In the genomic region with DNA sequence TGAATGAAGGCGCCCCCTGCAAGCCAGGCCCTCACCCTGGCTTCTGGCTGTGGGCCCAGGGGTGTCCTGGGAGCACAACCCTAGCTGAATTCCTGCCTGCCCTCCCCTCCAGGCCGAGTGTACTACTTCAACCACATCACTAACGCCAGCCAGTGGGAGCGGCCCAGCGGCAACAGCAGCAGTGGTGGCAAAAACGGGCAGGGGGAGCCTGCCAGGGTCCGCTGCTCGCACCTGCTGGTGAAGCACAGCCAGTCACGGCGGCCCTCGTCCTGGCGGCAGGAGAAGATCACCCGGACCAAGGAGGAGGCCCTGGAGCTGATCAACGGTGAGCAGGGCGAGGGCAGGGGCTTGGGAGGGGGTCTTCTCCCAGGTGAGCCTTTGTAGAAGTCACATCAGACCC, we compare ENCODE assay signal across 26 cellular contexts. TPM values are rescaled to one million over a fixed set of nuclear protein-coding genes. Genes with fewer than 3 reads are reported as not detected.
DNase-seq lines count a peak whose midpoint lies in the region; ATAC-seq, FAIRE-seq and TF ChIP-seq lines count a peak whose summit lies in the region.
"Had no signal": no experiment of that assay in that cellular context is flagged by ENCODE, and none has a peak within 500 bp of the region (broad histone marks: within the 10 kb centered on the region; RNA-seq: fewer than 3 reads in every experiment).

No MANE protein-coding gene starts in this region.

- H4K20me1 ChIP-seq in IMR-90 (ENCODE audit: insufficient read depth, low read length) (peaks cover 3% of the 10 kb centered on the region), K562 (replicated peaks; ENCODE audit: control insufficient read depth, insufficient read depth, low read length) (no peaks in the 10 kb centered on the region)

- no peak overlapping the region for H3K56ac ChIP-seq in IMR-90 (ENCODE audit: extremely low read depth, insufficient read depth, low read length)

- H3K79me2 ChIP-seq in K562 (ENCODE audit: control insufficient read depth, insufficient read depth, low read length), result peaks cover 18% of the 10 kb centered on the region

- TF ChIP-seq CTCF in IMR-90 (conservative IDR thresholded peaks at IDR 0.05; ENCODE audit: low read depth, low read length) (no peak), K562 (IDR thresholded peaks at IDR 0.05 in 2 of 3, conservative IDR thresholded peaks at IDR 0.05 in 1 of 3; ENCODE audit: insufficient read depth in 2 of 3, low read depth in 1 of 3, low read length in 3 of 3) (no peak)

- POLR2A ChIA-PET in IMR-90 (lab: Charles Lee; ENCODE audit: unreplicated experiment) (no interaction called here), K562 (lab: Yijun Ruan, JAX) (no interaction called here)

- in situ Hi-C loops in IMR-90 (cut with MboI; ENCODE audit: low sequenced_read_pairs) (no loop called here), K562 (cut with MboI) (no loop called here)

- no peak overlapping the region for H2BK120ac ChIP-seq in IMR-90 (ENCODE audit: low read depth, low read length)
- no peak overlapping the region for H2BK120ac ChIP-seq in neuronal stem cell (ENCODE audit: low read depth, low read length)

- H3K4me3 Mint-ChIP-seq in natural killer cell treated with Interleukin-12 subunit alpha and Interleukin-12 subunit beta and Interleukin-15 and Interleukin-18, amount 100 ng/mL, for 72 hours, result no peak overlapping the region
- H3K4me3 Mint-ChIP-seq: CD14-positive monocyte, GM23338 had no signal

- no peak overlapping the region for H4K91ac ChIP-seq in IMR-90 (ENCODE audit: insufficient read depth, low read depth, low read length)
- no peak overlapping the region for H4K91ac ChIP-seq in neuronal stem cell (ENCODE audit: low read depth, low read length, poor library complexity)

- no peak overlapping the region for H2BK12ac ChIP-seq in neuronal stem cell (ENCODE audit: low read length)

- H3K9me3 ChIP-seq in IMR-90 (ENCODE audit: control insufficient read depth, insufficient read depth, low read length), result no peaks in the 10 kb centered on the region
- no peaks in the 10 kb centered on the region for H3K9me3 ChIP-seq in K562 (replicated peaks; ENCODE audit: control insufficient read depth, insufficient read depth, low read depth, low read length)
- no peaks in the 10 kb centered on the region for H3K9me3 ChIP-seq in neuronal stem cell (replicated peaks in 1 of 2; ENCODE audit: control insufficient read depth in 2 of 2, insufficient read depth in 1 of 2, low read depth in 1 of 2, low read length in 2 of 2)

- no peak overlapping the region for H3K14ac ChIP-seq in IMR-90 (replicated peaks; ENCODE audit: low read depth, low read length)
- no peak overlapping the region for H3K14ac ChIP-seq in neuronal stem cell (ENCODE audit: low read length)

- no peak overlapping the region for H3K4me3 ChIP-seq in IMR-90 (ENCODE audit: insufficient read depth, low read depth, low read length)
- H3K4me3 ChIP-seq in K562, result no peak overlapping the region
- H3K4me3 ChIP-seq in neuronal stem cell (ENCODE audit: low read length in 2 of 2), result no peak overlapping the region
- H3K4me3 ChIP-seq: GM12878, GM23338, SK-N-MC had no signal

- no peak for TF ChIP-seq EP300 in K562 (IDR thresholded peaks at IDR 0.05; ENCODE audit: low read length)

- no peak overlapping the region for H3K23ac ChIP-seq in IMR-90 (ENCODE audit: low read depth, low read length)
- peak overlapping the region; percentile 10 for H3K23ac ChIP-seq in neuronal stem cell (ENCODE audit: low read depth, low read length, poor library complexity)

- no peaks in the 10 kb centered on the region for H3K36me3 Mint-ChIP-seq in natural killer cell treated with Interleukin-12 subunit alpha and Interleukin-12 subunit beta and Interleukin-15 and Interleukin-18, amount 100 ng/mL, for 72 hours

- no peak overlapping the region for H3K27ac Mint-ChIP-seq in natural killer cell treated with Interleukin-12 subunit alpha and Interleukin-12 subunit beta and Interleukin-15 and Interleukin-18, amount 100 ng/mL, for 72 hours
- H3K27ac Mint-ChIP-seq: B cell, GM23338 had no signal

- H3K4me1 ChIP-seq in IMR-90 (ENCODE audit: control insufficient read depth, insufficient read depth, low read length) (no peaks in the 10 kb centered on the region; the same call in 1 of the 2 replicates), K562 (replicated peaks in 1 of 2; ENCODE audit: control insufficient read depth in 2 of 2, insufficient read depth in 2 of 2, low read length in 2 of 2) (peaks cover 8 to 26% of the 10 kb centered on the region in 2 experiments; a peak in 3 of 5 replicates), neuronal stem cell (ENCODE audit: control insufficient read depth in 2 of 2, insufficient read depth in 1 of 2, low read depth in 1 of 2, low read length in 2 of 2) (peaks cover 4 to 5% of the 10 kb centered on the region in 2 donors)

- no peak overlapping the region for H3K27ac ChIP-seq in IMR-90 (ENCODE audit: insufficient read depth, low read length)
- H3K27ac ChIP-seq in K562 (ENCODE audit: extremely low read depth, low read depth, low read length), result no peak overlapping the region
- H3K27ac ChIP-seq in neuronal stem cell (replicated peaks; ENCODE audit: low read length), result no peak overlapping the region
- H3K27ac ChIP-seq: KMS-11, RWPE1, SK-N-MC had no signal

- H3K79me1 ChIP-seq in IMR-90 (ENCODE audit: low read depth in 1 of 2, low read length in 2 of 2), result peaks cover 24 to 65% of the 10 kb centered on the region in 2 experiments; a peak in 3 of 4 replicates
- peaks cover 17% of the 10 kb centered on the region for H3K79me1 ChIP-seq in neuronal stem cell (ENCODE audit: low read depth, low read length)

- intact Hi-C loops in IMR-90 (cut with micrococcal nuclease), result no loop called here
- intact Hi-C loops in K562 (cut with micrococcal nuclease), result no loop called here

- no peak for TF ChIP-seq RAD21 in IMR-90 (IDR thresholded peaks at IDR 0.05; ENCODE audit: low read length)
- TF ChIP-seq RAD21 in K562 (CRISPR knock-in tag; conservative IDR thresholded peaks at IDR 0.05 in 1 of 2, IDR thresholded peaks at IDR 0.05 in 1 of 2), result no peak

- TF ChIP-seq POLR2A in IMR-90 (IDR thresholded peaks at IDR 0.05; ENCODE audit: low read depth, low read length), result no peak
- no peak for TF ChIP-seq POLR2A in K562 (conservative IDR thresholded peaks at IDR 0.05)

- BruUV-seq in IMR-90 (replicated peaks; lab: Mats Ljungman, UMichigan), result no TSS peak
- no TSS peak for BruUV-seq in K562 (replicated peaks; lab: Mats Ljungman, UMichigan)

- dilution Hi-C loops in IMR-90 (cut with HindIII; ENCODE audit: low sequenced_read_pairs, unreplicated experiment), result no loop called here

- no peak for ATAC-seq in IMR-90 (ENCODE audit: low read depth)
- no peak for ATAC-seq in K562
- no peak for ATAC-seq in natural killer cell treated with Interleukin-12 subunit alpha and Interleukin-12 subunit beta and Interleukin-15 and Interleukin-18, amount 100 ng/mL, for 72 hours
- ATAC-seq: GM12878, GM23338, Panc1 had no signal

- no peak overlapping the region for H4K5ac ChIP-seq in IMR-90 (ENCODE audit: low read depth, low read length)

- H3K27me3 ChIP-seq in IMR-90 (ENCODE audit: control insufficient read depth, insufficient read depth, low read length), result no peaks in the 10 kb centered on the region
- no peaks in the 10 kb centered on the region for H3K27me3 ChIP-seq in K562 (ENCODE audit: control insufficient read depth in 2 of 2, insufficient read depth in 2 of 2, low read length in 2 of 2)
- no peaks in the 10 kb centered on the region for H3K27me3 ChIP-seq in neuronal stem cell (ENCODE audit: control insufficient read depth in 3 of 3, insufficient read depth in 3 of 3, low read depth in 1 of 3, low read length in 3 of 3)

- H3K27me3 Mint-ChIP-seq in natural killer cell treated with Interleukin-12 subunit alpha and Interleukin-12 subunit beta and Interleukin-15 and Interleukin-18, amount 100 ng/mL, for 72 hours, result no peaks in the 10 kb centered on the region
- H3K27me3 Mint-ChIP-seq: B cell; CD8-positive, alpha-beta memory T cell had no signal

- no peak for FAIRE-seq in K562 (lab: Jason Lieb, UNC)
- FAIRE-seq: GM12878 had no signal

- H3K4me1 Mint-ChIP-seq in natural killer cell treated with Interleukin-12 subunit alpha and Interleukin-12 subunit beta and Interleukin-15 and Interleukin-18, amount 100 ng/mL, for 72 hours (ENCODE audit: low read depth in 2 of 2), result peaks cover 12 to 24% of the 10 kb centered on the region in 2 donors

- H3K36me3 ChIP-seq in IMR-90 (ENCODE audit: control insufficient read depth, insufficient read depth, low read length) (peaks cover 35% of the 10 kb centered on the region), K562 (ENCODE audit: control insufficient read depth, insufficient read depth, low read length) (peaks cover 60% of the 10 kb centered on the region; the same call in 2 of the 3 replicates), neuronal stem cell (replicated peaks in 1 of 2; ENCODE audit: control insufficient read depth in 2 of 2, insufficient read depth in 2 of 2, low read length in 2 of 2) (peaks cover 37 to 61% of the 10 kb centered on the region in 2 donors)

- no peaks in the 10 kb centered on the region for H3K9me3 Mint-ChIP-seq in natural killer cell treated with Interleukin-12 subunit alpha and Interleukin-12 subunit beta and Interleukin-15 and Interleukin-18, amount 100 ng/mL, for 72 hours
- H3K9me3 Mint-ChIP-seq: CD8-positive, alpha-beta memory T cell; GM23338 had no signal

- H3K9ac ChIP-seq in IMR-90 (ENCODE audit: low read depth, low read length), result no peak overlapping the region
- H3K9ac ChIP-seq in K562 (ENCODE audit: insufficient read depth in 1 of 2, low read depth in 2 of 2, low read length in 2 of 2), result peak overlapping the region in 1 of 2 experiments; percentile 58; a peak in 2 of 4 replicates
- no peak overlapping the region for H3K9ac ChIP-seq in neuronal stem cell (ENCODE audit: low read depth, low read length, poor library complexity)
- H3K9ac ChIP-seq: KMS-11 had no signal

- H4K8ac ChIP-seq in IMR-90 (ENCODE audit: low read depth in 2 of 2, low read length in 2 of 2) (no peak overlapping the region), neuronal stem cell (ENCODE audit: low read depth, low read length) (no peak overlapping the region)

- no peak overlapping the region for H3K18ac ChIP-seq in IMR-90 (ENCODE audit: low read depth, low read length)
- H3K18ac ChIP-seq in neuronal stem cell (ENCODE audit: low read length), result no peak overlapping the region

- H2BK5ac ChIP-seq in IMR-90 (ENCODE audit: low read depth, low read length, poor library complexity, severe bottlenecking), result no peak overlapping the region
- no peak overlapping the region for H2BK5ac ChIP-seq in neuronal stem cell (ENCODE audit: low read length)

- no peak overlapping the region for H3K4me2 ChIP-seq in IMR-90 (ENCODE audit: low read depth, low read length)
- no peak overlapping the region for H3K4me2 ChIP-seq in K562 (ENCODE audit: insufficient read depth, low read length)
- no peak overlapping the region for H3K4me2 ChIP-seq in neuronal stem cell (ENCODE audit: insufficient read depth, low read length, poor library complexity, severe bottlenecking)
- H3K4me2 ChIP-seq: GM23338, KMS-11 had no signal

- CTCF ChIA-PET in IMR-90 (lab: Yijun Ruan, JAX) (no interaction called here), K562 (lab: Yijun Ruan, JAX; ENCODE audit: low intra/inter-chr PET ratio) (interaction anchor here (0.7 kb wide), 1 partner anchor 11 kb away, joined by 3 read pairs; the partner anchor contains the start of gene UBL5)

- H2AK9ac ChIP-seq in IMR-90 (replicated peaks; ENCODE audit: low read depth, low read length, poor library complexity), result peak overlapping the region; percentile 79

- H2BK20ac ChIP-seq in IMR-90 (ENCODE audit: low read depth, low read length), result no peak overlapping the region

- H3K4ac ChIP-seq in IMR-90 (ENCODE audit: low read depth, low read length) (no peak overlapping the region), neuronal stem cell (ENCODE audit: low read length) (no peak overlapping the region)

- DNase-seq in IMR-90 (no peak), K562 (ENCODE audit: extremely low read depth in 1 of 4, low spot score in 3 of 4) (no peak), neuronal stem cell (ENCODE audit: low spot score) (no peak)
- no peak for DNase-seq in activated effector memory CD4-positive, alpha-beta T cell treated with Interleukin-2 at 50 U/mL for 16 hours
- no peak for DNase-seq in natural killer cell treated with Interleukin-12 subunit alpha and Interleukin-12 subunit beta and Interleukin-15 and Interleukin-18, amount 100 ng/mL, for 72 hours (ENCODE audit: low spot score)
- DNase-seq: CD8-positive, alpha-beta memory T cell; DMS 273 treated with DMSO at 0.1 percent for 48 hours; DMS79; EL; GDM1; HCEC 1CT; MM.1S; NCI-H1048; NCI-H1417; NCI-H1694; NCI-H2029 treated with DMSO at 0.1 percent for 48 hours; NCI-H69; SIG-M5 had no signal

- H2AK5ac ChIP-seq in IMR-90 (ENCODE audit: low read depth, low read length) (no peak overlapping the region), neuronal stem cell (ENCODE audit: low read depth, low read length) (no peak overlapping the region)

- H2AFZ ChIP-seq in IMR-90 (replicated peaks; ENCODE audit: low read length, poor library complexity), result no peak overlapping the region
- no peak overlapping the region for H2AFZ ChIP-seq in K562 (ENCODE audit: low read depth, low read length)
- no peak overlapping the region for H2AFZ ChIP-seq in neuronal stem cell (ENCODE audit: low read length)
- H2AFZ ChIP-seq: GM23338 had no signal

- no peak overlapping the region for H2BK15ac ChIP-seq in IMR-90 (ENCODE audit: low read depth, low read length)
- no peak overlapping the region for H2BK15ac ChIP-seq in neuronal stem cell (ENCODE audit: low read length)

- H3K9me1 ChIP-seq in IMR-90 (ENCODE audit: insufficient read depth, low read length), result peaks cover 6% of the 10 kb centered on the region; the same call in 1 of the 2 replicates
- H3K9me1 ChIP-seq in K562 (ENCODE audit: control insufficient read depth, insufficient read depth, low read length), result peaks cover 2% of the 10 kb centered on the region

- WGBS in IMR-90 (ENCODE audit: extremely low coverage in 2 of 2, insufficient read length in 1 of 2), 2 experiments, result 94% methylated on average over 6 of the region's 15 CpGs; no CpG with 5 or more reads in 1 of the 2 experiments
- 94% methylated on average over 14 of the region's 15 CpGs for WGBS in K562 (ENCODE audit: insufficient coverage, low coverage, missing lambda C conversion rate)
- WGBS in neuronal stem cell (ENCODE audit: extremely low coverage in 2 of 2, insufficient read length in 2 of 2, insufficient replicate concordance in 1 of 2), 2 donors, result no CpG with 5 or more reads among the region's 15 CpGs

RNA-seq across cellular contexts. Expression of gene PIN1, which starts 3.2 kb away (rescaled TPM):
- total RNA-seq in IMR-90 (2012; rRNA removed), result 76.0 and 77.2 TPM in 2 replicates
- polyA plus RNA-seq in IMR-90 (2012; rRNA removed), result 105 and 126 TPM in 2 replicates
- polyA plus RNA-seq in IMR-90 (2012; cell fraction: cytosol; rRNA removed), result 71.7 and 184 TPM in 2 replicates
- polyA plus RNA-seq in IMR-90 (2012; cell fraction: nucleus; rRNA removed; ENCODE audit: low replicate concordance), result 67.3 and 125 TPM in 2 replicates
- 28.9 and 74.2 TPM in 2 replicates for total RNA-seq in K562 (2011; cell fraction: chromatin; rRNA removed; ENCODE audit: low replicate concordance)
- total RNA-seq in K562 (2011; cell fraction: nucleolus; rRNA removed), result 53.7 and 55.2 TPM in 2 replicates
- 39.3 and 42.7 TPM in 2 replicates for total RNA-seq in K562 (2011; cell fraction: nucleoplasm; rRNA removed)
- total RNA-seq in K562 (2014; rRNA removed), result 178 and 240 TPM in 2 replicates
- 16.7 and 24.2 TPM in 2 replicates for total RNA-seq in K562 (2014; rRNA removed; fragmentation: Illumina TruSeq; extraction: Trizol)
- 55.8 and 60.9 TPM in 2 replicates for total RNA-seq in K562 (2015; rRNA removed; fragmentation: Illumina TruSeq; extraction: Trizol)
- total RNA-seq in K562 (2021), result 97.6 and 104 TPM in 2 replicates
- polyA plus RNA-seq in K562 (2011; rRNA removed), result 42.5 and 48.1 TPM in 2 replicates
- 72.1 and 158 TPM in 2 replicates for polyA plus RNA-seq in K562 (2011; cell fraction: cytosol; rRNA removed)
- 44.6 and 79.3 TPM in 2 replicates for polyA plus RNA-seq in K562 (2011; cell fraction: nucleus; rRNA removed)
- polyA plus RNA-seq in K562 (2012), result 74.0 and 77.2 TPM in 2 replicates
- 19.6 and 58.2 TPM in 2 replicates for polyA plus RNA-seq in K562 (2014; fragmentation: Illumina TruSeq; extraction: Trizol)
- 1 to 10 TPM; 1.6 to 4.1 TPM for polyA plus RNA-seq in K562 (2014; fragmentation: Nextera tagmentation; extraction: Ambion mirVana)
- polyA plus RNA-seq in K562 (2014; rRNA removed), result 131 and 180 TPM in 2 replicates
- polyA minus RNA-seq in K562 (2011; rRNA and poly(A)+ RNA removed), result 6.7 and 10.2 TPM in 2 replicates
- polyA minus RNA-seq in K562 (2011; cell fraction: cytosol; rRNA and poly(A)+ RNA removed), result 21.9 and 23.9 TPM in 2 replicates
- 14.3 and 14.9 TPM in 2 replicates for polyA minus RNA-seq in K562 (2011; cell fraction: nucleus; rRNA and poly(A)+ RNA removed)
- polyA plus RNA-seq in neuronal stem cell (2013, experiment 1 of 2), result 78.9 TPM
- polyA plus RNA-seq in neuronal stem cell (2013, experiment 2 of 2), result 76.3 TPM
- 10 to 100 TPM; 95.1 to 96.4 TPM for total RNA-seq in natural killer cell treated with Interleukin-12 subunit alpha and Interleukin-12 subunit beta and Interleukin-15 and Interleukin-18, amount 100 ng/mL, for 72 hours

RNA-seq across cellular contexts. Expression of gene UBL5, which starts 10.6 kb away (rescaled TPM):
- total RNA-seq in IMR-90 (2012; rRNA removed) (371 and 434 TPM in 2 replicates), K562 (2014; rRNA removed) (424 and 564 TPM in 2 replicates), K562 (2014; rRNA removed; fragmentation: Illumina TruSeq; extraction: Trizol) (465 and 492 TPM in 2 replicates), K562 (2015; rRNA removed; fragmentation: Illumina TruSeq; extraction: Trizol) (383 and 410 TPM in 2 replicates), K562 (2021) (489 and 520 TPM in 2 replicates)
- polyA plus RNA-seq in IMR-90 (2012; rRNA removed) (1,091 and 1,179 TPM in 2 replicates), K562 (2011; rRNA removed) (833 and 989 TPM in 2 replicates), K562 (2014; fragmentation: Illumina TruSeq; extraction: Trizol) (602 and 613 TPM in 2 replicates), K562 (2014; fragmentation: Nextera tagmentation; extraction: Ambion mirVana) (1,000 to 10,000 TPM in 1 of 2 experiments, 100 to 1,000 TPM in 1; 995 to 1,140 TPM), K562 (2014; rRNA removed) (1,210 and 1,266 TPM in 2 replicates)
- polyA plus RNA-seq in IMR-90 (2012; cell fraction: cytosol; rRNA removed), result 1,099 and 1,903 TPM in 2 replicates
- 247 and 613 TPM in 2 replicates for polyA plus RNA-seq in IMR-90 (2012; cell fraction: nucleus; rRNA removed; ENCODE audit: low replicate concordance)
- 39.7 and 67.9 TPM in 2 replicates for total RNA-seq in K562 (2011; cell fraction: chromatin; rRNA removed; ENCODE audit: low replicate concordance)
- 97.9 and 112 TPM in 2 replicates for total RNA-seq in K562 (2011; cell fraction: nucleolus; rRNA removed)
- total RNA-seq in K562 (2011; cell fraction: nucleoplasm; rRNA removed), result 87.5 and 111 TPM in 2 replicates
- 727 and 1,456 TPM in 2 replicates for polyA plus RNA-seq in K562 (2011; cell fraction: cytosol; rRNA removed)
- polyA plus RNA-seq in K562 (2011; cell fraction: nucleus; rRNA removed), result 352 and 598 TPM in 2 replicates
- 383 and 1,143 TPM in 2 replicates for polyA plus RNA-seq in K562 (2012)
- 303 and 304 TPM in 2 replicates for polyA minus RNA-seq in K562 (2011; rRNA and poly(A)+ RNA removed)
- polyA minus RNA-seq in K562 (2011; cell fraction: cytosol; rRNA and poly(A)+ RNA removed), result 86.1 and 91.4 TPM in 2 replicates
- 33.3 and 49.1 TPM in 2 replicates for polyA minus RNA-seq in K562 (2011; cell fraction: nucleus; rRNA and poly(A)+ RNA removed)
- 416 TPM for polyA plus RNA-seq in neuronal stem cell (2013, experiment 1 of 2)
- polyA plus RNA-seq in neuronal stem cell (2013, experiment 2 of 2), result 386 TPM
- total RNA-seq in natural killer cell treated with Interleukin-12 subunit alpha and Interleukin-12 subunit beta and Interleukin-15 and Interleukin-18, amount 100 ng/mL, for 72 hours, result 100 to 1,000 TPM; 260 to 346 TPM

RNA-seq across cellular contexts. Expression of gene FBXL12, which starts 19.4 kb away (rescaled TPM):
- total RNA-seq in IMR-90 (2012; rRNA removed), result 8.1 and 8.9 TPM in 2 replicates
- polyA plus RNA-seq in IMR-90 (2012; rRNA removed), result 42.6 and 47.6 TPM in 2 replicates
- polyA plus RNA-seq in IMR-90 (2012; cell fraction: cytosol; rRNA removed), result 34.3 and 50.6 TPM in 2 replicates
- 70.0 and 176 TPM in 2 replicates for polyA plus RNA-seq in IMR-90 (2012; cell fraction: nucleus; rRNA removed; ENCODE audit: low replicate concordance)
- total RNA-seq in K562 (2011; cell fraction: chromatin; rRNA removed; ENCODE audit: low replicate concordance), result 51.6 and 99.0 TPM in 2 replicates
- total RNA-seq in K562 (2011; cell fraction: nucleolus; rRNA removed), result 82.6 and 111 TPM in 2 replicates
- 71.9 and 76.0 TPM in 2 replicates for total RNA-seq in K562 (2011; cell fraction: nucleoplasm; rRNA removed)
- total RNA-seq in K562 (2014; rRNA removed), result 28.4 and 36.6 TPM in 2 replicates
- 11.8 and 12.8 TPM in 2 replicates for total RNA-seq in K562 (2014; rRNA removed; fragmentation: Illumina TruSeq; extraction: Trizol)
- 20.0 and 20.1 TPM in 2 replicates for total RNA-seq in K562 (2015; rRNA removed; fragmentation: Illumina TruSeq; extraction: Trizol)
- total RNA-seq in K562 (2021), result 37.1 and 37.7 TPM in 2 replicates
- 27.1 and 34.2 TPM in 2 replicates for polyA plus RNA-seq in K562 (2011; rRNA removed)
- 35.0 and 92.1 TPM in 2 replicates for polyA plus RNA-seq in K562 (2011; cell fraction: cytosol; rRNA removed)
- polyA plus RNA-seq in K562 (2011; cell fraction: nucleus; rRNA removed), result 50.1 and 90.2 TPM in 2 replicates
- 28.2 and 35.5 TPM in 2 replicates for polyA plus RNA-seq in K562 (2012)
- 26.5 and 37.4 TPM in 2 replicates for polyA plus RNA-seq in K562 (2014; fragmentation: Illumina TruSeq; extraction: Trizol)
- 1 to 10 TPM; 2.7 to 3.9 TPM for polyA plus RNA-seq in K562 (2014; fragmentation: Nextera tagmentation; extraction: Ambion mirVana)
- 39.8 and 40.5 TPM in 2 replicates for polyA plus RNA-seq in K562 (2014; rRNA removed)
- polyA minus RNA-seq in K562 (2011; rRNA and poly(A)+ RNA removed), result 9.5 and 11.8 TPM in 2 replicates
- 18.6 and 19.3 TPM in 2 replicates for polyA minus RNA-seq in K562 (2011; cell fraction: cytosol; rRNA and poly(A)+ RNA removed)
- polyA minus RNA-seq in K562 (2011; cell fraction: nucleus; rRNA and poly(A)+ RNA removed), result 32.0 and 33.4 TPM in 2 replicates
- polyA plus RNA-seq in neuronal stem cell (2013, experiment 1 of 2), result 24.5 TPM
- 22.9 TPM for polyA plus RNA-seq in neuronal stem cell (2013, experiment 2 of 2)
- 10 to 100 TPM; 35.5 to 36.0 TPM for total RNA-seq in natural killer cell treated with Interleukin-12 subunit alpha and Interleukin-12 subunit beta and Interleukin-15 and Interleukin-18, amount 100 ng/mL, for 72 hours
